In the genomic region with DNA sequence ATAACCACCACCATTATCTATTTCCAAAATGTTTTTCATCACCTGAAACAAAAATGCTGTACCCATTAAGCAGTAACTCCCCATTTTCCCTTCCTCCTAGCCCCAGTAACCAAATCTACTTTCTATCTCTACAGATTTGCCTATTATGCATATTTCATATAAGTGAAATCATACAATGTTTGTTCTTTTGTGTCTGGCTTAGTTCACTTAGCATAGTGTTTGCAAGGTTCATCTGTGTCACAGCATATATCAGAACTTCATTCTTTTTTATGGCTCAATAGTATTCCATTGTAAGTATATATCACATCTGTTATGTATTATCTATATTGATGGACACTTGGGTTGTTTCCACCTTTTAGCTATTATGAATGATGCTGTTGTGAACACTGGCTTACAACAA, we compare ENCODE assay signal across 22 cellular contexts. TPM values are rescaled to one million over a fixed set of nuclear protein-coding genes. Genes with fewer than 3 reads are reported as not detected.
"Had no signal": no experiment of that assay in that cellular context is flagged by ENCODE, and none has a peak within 500 bp of the region (broad histone marks: within the 10 kb centered on the region; RNA-seq: fewer than 3 reads in every experiment).

No MANE protein-coding gene starts in this region.

- DNase-seq: IMR-90, Kasumi-1, MM.1S, NCI-H1092 treated with DMSO at 0.1 percent for 48 hours, NCI-H1436, NCI-H187, NCI-H2029, NCI-H2081 treated with DMSO at 0.1 percent for 48 hours, NCI-H2171, NCI-H226, NCI-H446, NCI-H510A, NCI-H524 treated with DMSO at 0.1 percent for 48 hours, NCI-H69, NCI-H774, Right ventricle myocardium superior, RPMI8226, SIG-M5 had no signal

- FAIRE-seq: RCC 7860 had no signal

- H3K27me3 ChIP-seq: SJSA1 had no signal

- H3K9ac ChIP-seq: KMS-11 had no signal

- H3K4me3 ChIP-seq: SJSA1, SK-N-MC had no signal

- H3K4me2 ChIP-seq: KMS-11 had no signal

- H3K9me3 ChIP-seq: SJSA1 had no signal

- H3K27ac ChIP-seq: KMS-11, SJSA1, SK-N-MC had no signal

RNA-seq across cellular contexts. Expression of a gene that starts 20.9 kb away (rescaled TPM):
- total RNA-seq: IMR-90, Right ventricle myocardium superior had no signal
